Comparison of ENCODE assay signal across 29 cellular contexts in the genomic region with DNA sequence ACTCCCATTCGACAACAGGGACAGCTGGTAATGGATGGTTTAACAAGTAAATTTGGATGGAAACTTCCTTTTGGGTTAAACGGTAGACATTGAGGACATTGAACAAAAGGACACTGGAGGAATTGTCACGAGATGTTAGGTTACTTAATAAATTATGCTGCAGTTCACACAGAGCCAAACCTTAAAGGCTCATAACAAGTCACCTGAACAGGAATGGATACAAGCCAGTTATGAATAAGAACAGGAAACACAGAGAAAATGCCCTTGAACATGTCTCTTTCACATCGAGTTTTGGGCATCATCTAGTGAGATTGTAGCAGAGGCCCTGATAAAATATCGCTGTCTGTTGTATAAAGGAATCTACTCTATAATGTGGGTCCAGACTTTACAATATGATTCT.
DNase-seq lines count a peak whose midpoint lies in the region; ATAC-seq and TF ChIP-seq lines count a peak whose summit lies in the region.
"Had no signal": no experiment of that assay in that cellular context is flagged by ENCODE, and none has a peak within 500 bp of the region (broad histone marks: within the 10 kb centered on the region; RNA-seq: fewer than 3 reads in every experiment).

No MANE protein-coding gene starts in this region.

- H3K27ac ChIP-seq in CD4-positive, alpha-beta T cell (ENCODE audit: low read depth, low read length) = no peak overlapping the region
- H3K27ac ChIP-seq: cardiac muscle cell, coronary artery, epithelial cell of prostate, lower lobe of right lung had no signal

- no peak for DNase-seq in activated CD4-positive, alpha-beta T cell treated with anti-CD3 and anti-CD28 coated beads for 36 hours
- no peak for DNase-seq in activated CD4-positive, alpha-beta T cell treated with anti-CD3 and anti-CD28 coated beads for 48 hours
- DNase-seq in CD4-positive, alpha-beta T cell = no peak
- DNase-seq in T-cell (no peak), memory B cell (ENCODE audit: low spot score in 2 of 2) (no peak), NCI-H2171 treated with DMSO at 0.1 percent for 48 hours (lab: John Stamatoyannopoulos, UW) (no peak)
- DNase-seq in activated CD8-positive, alpha-beta memory T cell treated with anti-CD3 and anti-CD28 coated beads, Interleukin-2, amount 50 U/mL, for 4 hours = no peak
- DNase-seq: 8988T; activated CD4-positive, alpha-beta T cell treated with anti-CD3 and anti-CD28 coated beads for 1 hour; activated T-cell treated with anti-CD3 and anti-CD28 coated beads, Interleukin-2, amount 50 U/mL, for 48 hours; anterior cingulate cortex; effector CD8-positive, alpha-beta T cell; hippocampal formation; Karpas-422; lower lobe of right lung; NCI-H1417; NCI-H2081; NCI-H2227 treated with DMSO at 0.1 percent for 48 hours; Right ventricle myocardium superior; stimulated activated CD4-positive, alpha-beta T cell treated with anti-CD3 and anti-CD28 coated beads, Interleukin-4, amount 100 ng/mL, for 4 hours; substantia nigra had no signal

- H3K9me3 ChIP-seq in CD4-positive, alpha-beta T cell (ENCODE audit: control insufficient read depth, low read length) = peaks cover 4% of the 10 kb centered on the region
- H3K9me3 ChIP-seq: lower lobe of right lung had no signal

- peaks cover 37% of the 10 kb centered on the region for H3K4me1 Mint-ChIP-seq in activated CD4-positive, alpha-beta T cell treated with anti-CD3 and anti-CD28 coated beads for 36 hours
- peaks cover 89% of the 10 kb centered on the region for H3K4me1 Mint-ChIP-seq in CD4-positive, alpha-beta T cell (ENCODE audit: low read depth)
- H3K4me1 Mint-ChIP-seq in T-cell (peaks cover 54 to 76% (median 69%) of the 10 kb centered on the region in 3 donors), memory B cell (peaks cover 15% of the 10 kb centered on the region)

- ATAC-seq in activated CD4-positive, alpha-beta T cell treated with anti-CD3 and anti-CD28 coated beads for 36 hours = no peak
- ATAC-seq in CD4-positive, alpha-beta T cell (ENCODE audit: poor library complexity) = no peak
- ATAC-seq in T-cell (replicated peaks in 1 of 4) = no peak
- no peak for ATAC-seq in memory B cell (ENCODE audit: low read depth)
- no peak for ATAC-seq in GM18505 (IDR thresholded peaks at IDR 0.05; ENCODE audit: unreplicated experiment)
- ATAC-seq: HCT116; lower lobe of right lung; natural killer cell treated with Interleukin-12 subunit alpha and Interleukin-12 subunit beta and Interleukin-15 and Interleukin-18, amount 100 ng/mL, for 72 hours; stimulated activated memory B cell treated with anti-CD40 and anti-IgM and Interleukin-4, amounts not matched to agents 10 μg/mL and 1 μg/mL and 100 μg/mL, for 72 hours had no signal

- no peak overlapping the region for H3K4me3 Mint-ChIP-seq in activated CD4-positive, alpha-beta T cell treated with anti-CD3 and anti-CD28 coated beads for 36 hours
- no peak overlapping the region for H3K4me3 Mint-ChIP-seq in CD4-positive, alpha-beta T cell
- H3K4me3 Mint-ChIP-seq in T-cell (no peak overlapping the region), memory B cell (no peak overlapping the region)
- H3K4me3 Mint-ChIP-seq: natural killer cell treated with Interleukin-12 subunit alpha and Interleukin-12 subunit beta and Interleukin-15 and Interleukin-18, amount 100 ng/mL, for 72 hours; stimulated activated memory B cell treated with anti-CD40 and anti-IgM and Interleukin-4, amounts not matched to agents 10 μg/mL and 1 μg/mL and 100 μg/mL, for 72 hours; type B pancreatic cell had no signal

- H3K9me3 Mint-ChIP-seq in activated CD4-positive, alpha-beta T cell treated with anti-CD3 and anti-CD28 coated beads for 36 hours (ENCODE audit: low read depth) = peaks cover 17% of the 10 kb centered on the region
- H3K9me3 Mint-ChIP-seq in CD4-positive, alpha-beta T cell = peaks cover 6% of the 10 kb centered on the region
- H3K9me3 Mint-ChIP-seq in T-cell (peaks cover 4 to 8% (median 5%) of the 10 kb centered on the region in 3 donors), memory B cell (no peaks in the 10 kb centered on the region)
- H3K9me3 Mint-ChIP-seq: natural killer cell treated with Interleukin-12 subunit alpha and Interleukin-12 subunit beta and Interleukin-15 and Interleukin-18, amount 100 ng/mL, for 72 hours; type B pancreatic cell had no signal

- intact Hi-C loops in activated CD4-positive, alpha-beta T cell treated with anti-CD3 and anti-CD28 coated beads for 36 hours (cut with DNase I, micrococcal nuclease) = no loop called here
- intact Hi-C loops in CD4-positive, alpha-beta T cell (cut with DNase I, micrococcal nuclease) = loop anchor here in 1 of 2 experiments (5.0 kb wide), 1 partner anchor 43 kb away; no protein-coding TSS in a partner anchor

- CTCF ChIA-PET in activated CD4-positive, alpha-beta T cell treated with anti-CD3 and anti-CD28 coated beads for 36 hours (lab: Charles Lee) = no interaction called here
- CTCF ChIA-PET in CD4-positive, alpha-beta T cell (lab: Charles Lee) = no interaction called here
- CTCF ChIA-PET in T-cell (lab: Charles Lee) = interaction anchor here in 1 of 2 donors (0.6 to 0.9 kb wide), 2 partner anchors 9 to 51 kb away, joined by 3 read pairs; no protein-coding TSS in a partner anchor

- peaks cover 96% of the 10 kb centered on the region for H3K36me3 Mint-ChIP-seq in activated CD4-positive, alpha-beta T cell treated with anti-CD3 and anti-CD28 coated beads for 36 hours (ENCODE audit: low read depth)
- peaks cover 100% of the 10 kb centered on the region for H3K36me3 Mint-ChIP-seq in CD4-positive, alpha-beta T cell (ENCODE audit: low read depth)
- peaks cover 93% of the 10 kb centered on the region for H3K36me3 Mint-ChIP-seq in T-cell
- peaks cover 51% of the 10 kb centered on the region for H3K36me3 Mint-ChIP-seq in memory B cell

- no peaks in the 10 kb centered on the region for H3K27me3 Mint-ChIP-seq in activated CD4-positive, alpha-beta T cell treated with anti-CD3 and anti-CD28 coated beads for 36 hours
- H3K27me3 Mint-ChIP-seq in CD4-positive, alpha-beta T cell = no peaks in the 10 kb centered on the region
- H3K27me3 Mint-ChIP-seq in T-cell (no peaks in the 10 kb centered on the region), memory B cell (no peaks in the 10 kb centered on the region)
- H3K27me3 Mint-ChIP-seq: natural killer cell treated with Interleukin-12 subunit alpha and Interleukin-12 subunit beta and Interleukin-15 and Interleukin-18, amount 100 ng/mL, for 72 hours; stimulated activated memory B cell treated with anti-CD40 and anti-IgM and Interleukin-4, amounts not matched to agents 10 μg/mL and 1 μg/mL and 100 μg/mL, for 72 hours had no signal

- TF ChIP-seq CTCF in CD4-positive, alpha-beta T cell (IDR thresholded peaks at IDR 0.05) = no peak

- POLR2A ChIA-PET in activated CD4-positive, alpha-beta T cell treated with anti-CD3 and anti-CD28 coated beads for 36 hours (lab: Charles Lee) = no interaction called here
- POLR2A ChIA-PET in CD4-positive, alpha-beta T cell (lab: Charles Lee) = no interaction called here
- POLR2A ChIA-PET in T-cell (lab: Charles Lee) = no interaction called here

- no peak for TF ChIP-seq POLR2A in GM18505 (IDR thresholded peaks at IDR 0.05; ENCODE audit: borderline replicate concordance, extremely low read depth, insufficient read depth, insufficient read length)

- no peaks in the 10 kb centered on the region for H3K27me3 ChIP-seq in CD4-positive, alpha-beta T cell (ENCODE audit: control insufficient read depth, insufficient read depth, low read length)
- H3K27me3 ChIP-seq: cardiac muscle cell had no signal

- peak overlapping the region; percentile 10 for H3K27ac Mint-ChIP-seq in activated CD4-positive, alpha-beta T cell treated with anti-CD3 and anti-CD28 coated beads for 36 hours
- H3K27ac Mint-ChIP-seq in CD4-positive, alpha-beta T cell = peak overlapping the region; percentile 71
- peak overlapping the region; percentile 7 to 75 for H3K27ac Mint-ChIP-seq in T-cell
- H3K27ac Mint-ChIP-seq in memory B cell = peak overlapping the region; percentile 56
- H3K27ac Mint-ChIP-seq: natural killer cell treated with Interleukin-12 subunit alpha and Interleukin-12 subunit beta and Interleukin-15 and Interleukin-18, amount 100 ng/mL, for 72 hours; stimulated activated memory B cell treated with anti-CD40 and anti-IgM and Interleukin-4, amounts not matched to agents 10 μg/mL and 1 μg/mL and 100 μg/mL, for 72 hours; type B pancreatic cell had no signal

Comparison
In these comparisons a context has a peak if more than half of its experiments do, and no peak if none do; other contexts are left out.
1. H3K27ac Mint-ChIP-seq: peak in every context shown above with its lines; median percentile 71 in CD4-positive, alpha-beta T cell; 56 in memory B cell; 41 in T-cell; 10 in activated CD4-positive, alpha-beta T cell treated with anti-CD3 and anti-CD28 coated beads for 36 hours.